9 cellular contexts compared by ENCODE assay signal in genomic region chr20:63736893-63737689, GRCh38. TPM values are rescaled to one million over a fixed set of nuclear protein-coding genes. Genes with fewer than 3 reads are reported as not detected.
A peak's percentile ranks its signal among the peaks of the same experiment; 100 is the strongest.
DNase-seq lines count a peak whose midpoint lies in the region; ATAC-seq and TF ChIP-seq lines count a peak whose summit lies in the region.
"Had no signal": no experiment of that assay in that cellular context is flagged by ENCODE, and none has a peak within 500 bp of the region (broad histone marks: within the 10 kb centered on the region; RNA-seq: fewer than 3 reads in every experiment).

No MANE protein-coding gene starts in this region.

- H3K9me3 ChIP-seq in psoas muscle = no peaks in the 10 kb centered on the region
- H3K9me3 ChIP-seq: HAP-1 had no signal

- intact Hi-C loops in psoas muscle (cut with DNase I) = loop anchor here in 1 of 2 donors (5.0 kb wide), 1 partner anchor 35 kb away; no protein-coding TSS in a partner anchor

- 71 to 76% (median 74%) methylated on average over 27 to 30 of the region's 30 CpGs for WGBS in psoas muscle, 3 donors

- TF ChIP-seq POLR2A in Raji (IDR thresholded peaks at IDR 0.05; ENCODE audit: insufficient read depth, low read depth, low read length) = peak; percentile 6

- peaks cover 15% of the 10 kb centered on the region for H3K4me1 ChIP-seq in psoas muscle

- peak overlapping the region; percentile 25 for H3K4me3 ChIP-seq in psoas muscle
- H3K4me3 ChIP-seq: HAP-1 had no signal

- peaks cover 0 to 33% of the 10 kb centered on the region in 2 donors for H3K36me3 ChIP-seq in psoas muscle (ENCODE audit: insufficient read depth in 1 of 2, low read depth in 1 of 2)

- H3K27ac ChIP-seq in psoas muscle = no peak overlapping the region

- 0 out of 3 replicates have a peak, but pooled peaks have one; percentile 5 for TF ChIP-seq CTCF in GM12872 (IDR thresholded peaks at IDR 0.05; ENCODE audit: insufficient read depth, low read depth, low read length)
- no peak for TF ChIP-seq CTCF in psoas muscle (IDR thresholded peaks at IDR 0.05)

- H3K27me3 ChIP-seq in psoas muscle (ENCODE audit: insufficient read depth in 3 of 3, low read length in 2 of 3) = no peaks in the 10 kb centered on the region

- DNase-seq in astrocyte of the hippocampus (ENCODE audit: low read depth, low spot score) (peak; percentile 25), psoas muscle (peak in 1 of 2 donors; percentile 60), Ammon's horn (ENCODE audit: low spot score) (no peak), A172 (ENCODE audit: low spot score) (no peak), DMS79 (lab: John Stamatoyannopoulos, UW) (no peak)

- ATAC-seq in psoas muscle (no peak), HG02763 (IDR thresholded peaks at IDR 0.05; ENCODE audit: unreplicated experiment) (no peak)

RNA-seq across cellular contexts. Expression of gene LIME1, which starts 0.6 kb away (rescaled TPM):
- 1 to 10 TPM; 1.7 to 4.6 (median 2.6) TPM for total RNA-seq in psoas muscle
- 1 to 10 TPM; 3.1 to 5.1 (median 4.4) TPM for polyA plus RNA-seq in psoas muscle
- total RNA-seq in A172 (2014; rRNA removed; shearing (Covaris generic)) = 53.8 and 59.0 TPM in 2 replicates

RNA-seq across cellular contexts. Expression of gene SLC2A4RG, which starts 2.5 kb away (rescaled TPM):
- 10 to 100 TPM; 40.2 to 79.1 (median 54.7) TPM for total RNA-seq in psoas muscle
- 10 to 100 TPM; 27.1 to 45.5 (median 43.7) TPM for polyA plus RNA-seq in psoas muscle
- total RNA-seq in A172 (2014; rRNA removed; shearing (Covaris generic)) = 88.0 and 97.9 TPM in 2 replicates

RNA-seq across cellular contexts. Expression of gene ZGPAT, which starts 29.3 kb away (rescaled TPM):
- total RNA-seq in psoas muscle = 10 to 100 TPM; 10.7 to 18.2 (median 14.9) TPM
- polyA plus RNA-seq in psoas muscle = 10 to 100 TPM; 28.4 to 54.8 (median 43.6) TPM
- total RNA-seq in A172 (2014; rRNA removed; shearing (Covaris generic)) = 29.8 and 33.2 TPM in 2 replicates

RNA-seq across cellular contexts. Expression of gene ARFRP1, which starts 29.3 kb away (rescaled TPM):
- 10 to 100 TPM; 22.9 to 38.9 (median 32.6) TPM for total RNA-seq in psoas muscle
- polyA plus RNA-seq in psoas muscle = 10 to 100 TPM; 31.7 to 74.0 (median 32.4) TPM
- 61.1 and 65.7 TPM in 2 replicates for total RNA-seq in A172 (2014; rRNA removed; shearing (Covaris generic))

RNA-seq across cellular contexts. Expression of gene TNFRSF6B, which starts 40.6 kb away (rescaled TPM):
- 1 to 10 TPM in 3 of 4 donors, not detected in 1; 1.3 to 2.2 (median 1.6) TPM for total RNA-seq in psoas muscle
- polyA plus RNA-seq in psoas muscle = 10 to 100 TPM in 1 of 3 donors, 1 to 10 TPM in 1, under 1 TPM in 1; 0.56 to 16.1 (median 6.1) TPM
- 2.4 and 3.4 TPM in 2 replicates for total RNA-seq in A172 (2014; rRNA removed; shearing (Covaris generic))
